13 cellular contexts compared by ENCODE assay signal in genomic region chr7:79506481-79506880, GRCh38. TPM values are rescaled to one million over a fixed set of nuclear protein-coding genes. Genes with fewer than 3 reads are reported as not detected.
DNase-seq lines count a peak whose midpoint lies in the region; ATAC-seq and TF ChIP-seq lines count a peak whose summit lies in the region.
"Had no signal": no experiment of that assay in that cellular context is flagged by ENCODE, and none has a peak within 500 bp of the region (broad histone marks: within the 10 kb centered on the region; RNA-seq: fewer than 3 reads in every experiment).

No MANE protein-coding gene starts in this region.

- DNase-seq in EL (peak; percentile 85), M059J (ENCODE audit: low read depth) (peak; percentile 74), fibroblast of the aortic adventitia (ENCODE audit: low read depth) (peak; percentile 63), non-pigmented ciliary epithelial cell (ENCODE audit: low read depth) (peak; percentile 37), CD1c-positive myeloid dendritic cell (ENCODE audit: extremely low spot score) (no peak), NCI-H748 treated with DMSO at 0.1 percent for 48 hours (lab: John Stamatoyannopoulos, UW) (no peak), SIG-M5 treated with dmso at 0.1 percent for 504 hours (lab: John Stamatoyannopoulos, UW; ENCODE audit: unreplicated experiment) (no peak)
- no peak for DNase-seq in stimulated activated naive B cell treated with anti-CD40 and anti-IgM and Interleukin-4, amounts not matched to agents 10 μg/mL and 1 μg/mL and 100 μg/mL, for 72 hours
- DNase-seq: colonic mucosa; lower lobe of right lung; stimulated activated naive CD4-positive, alpha-beta T cell treated with Interleukin-2 at 50 U/mL for 16 hours had no signal

- H3K27ac Mint-ChIP-seq in stimulated activated naive B cell treated with anti-CD40 and anti-IgM and Interleukin-4, amounts not matched to agents 10 μg/mL and 1 μg/mL and 100 μg/mL, for 72 hours, result no peak overlapping the region
- H3K27ac Mint-ChIP-seq: activated naive CD4-positive, alpha-beta T cell treated with anti-CD3 and anti-CD28 coated beads, Interleukin-2, amount 50 U/mL, for 24 hours had no signal

- no peak for ATAC-seq in stimulated activated naive B cell treated with anti-CD40 and anti-IgM and Interleukin-4, amounts not matched to agents 10 μg/mL and 1 μg/mL and 100 μg/mL, for 72 hours (replicated peaks)

- H3K4me1 Mint-ChIP-seq in stimulated activated naive B cell treated with anti-CD40 and anti-IgM and Interleukin-4, amounts not matched to agents 10 μg/mL and 1 μg/mL and 100 μg/mL, for 72 hours, result no peaks in the 10 kb centered on the region
- H3K4me1 Mint-ChIP-seq: activated naive CD4-positive, alpha-beta T cell treated with anti-CD3 and anti-CD28 coated beads, Interleukin-2, amount 50 U/mL, for 24 hours had no signal

- no peak overlapping the region for H3K4me3 ChIP-seq in fibroblast of the aortic adventitia (ENCODE audit: low read depth, low read length)
- H3K4me3 ChIP-seq: colonic mucosa, lower lobe of right lung had no signal

- no peaks in the 10 kb centered on the region for H3K27me3 Mint-ChIP-seq in stimulated activated naive B cell treated with anti-CD40 and anti-IgM and Interleukin-4, amounts not matched to agents 10 μg/mL and 1 μg/mL and 100 μg/mL, for 72 hours
- H3K27me3 Mint-ChIP-seq: activated naive CD4-positive, alpha-beta T cell treated with anti-CD3 and anti-CD28 coated beads, Interleukin-2, amount 50 U/mL, for 24 hours had no signal

- no peaks in the 10 kb centered on the region for H3K36me3 Mint-ChIP-seq in stimulated activated naive B cell treated with anti-CD40 and anti-IgM and Interleukin-4, amounts not matched to agents 10 μg/mL and 1 μg/mL and 100 μg/mL, for 72 hours
- H3K36me3 Mint-ChIP-seq: activated naive CD4-positive, alpha-beta T cell treated with anti-CD3 and anti-CD28 coated beads, Interleukin-2, amount 50 U/mL, for 24 hours had no signal

- H3K4me3 Mint-ChIP-seq in stimulated activated naive B cell treated with anti-CD40 and anti-IgM and Interleukin-4, amounts not matched to agents 10 μg/mL and 1 μg/mL and 100 μg/mL, for 72 hours, result no peak overlapping the region
- H3K4me3 Mint-ChIP-seq: activated naive CD4-positive, alpha-beta T cell treated with anti-CD3 and anti-CD28 coated beads, Interleukin-2, amount 50 U/mL, for 24 hours had no signal

- peaks cover 0 to 3% of the 10 kb centered on the region in 2 donors for H3K9me3 Mint-ChIP-seq in stimulated activated naive B cell treated with anti-CD40 and anti-IgM and Interleukin-4, amounts not matched to agents 10 μg/mL and 1 μg/mL and 100 μg/mL, for 72 hours

- no peak for TF ChIP-seq CTCF in fibroblast of the aortic adventitia (IDR thresholded peaks at IDR 0.05; ENCODE audit: insufficient read depth, low read length)

RNA-seq across cellular contexts. Expression of gene MAGI2, which starts 53.0 kb away (rescaled TPM):
- 0.57 and 1.2 TPM in 2 replicates for total RNA-seq in M059J (2014; rRNA removed; shearing (Covaris generic))
- 16.1 and 25.5 TPM in 2 replicates for total RNA-seq in fibroblast of the aortic adventitia (ENCODE audit: low replicate concordance)
- total RNA-seq: T-helper 2 cell treated with Interferon-gamma antibody and Interleukin-4, amounts not matched to agents 100 ng/mL and 5 ng/mL, for 36 hours had no signal

Comparison
In these comparisons a context has a peak if more than half of its experiments do, and no peak if none do; other contexts are left out.
1. DNase-seq: peak in EL (single experiment), M059J (single experiment), fibroblast of the aortic adventitia (single experiment) and non-pigmented ciliary epithelial cell (single experiment); none in CD1c-positive myeloid dendritic cell (single experiment), NCI-H748 treated with DMSO at 0.1 percent for 48 hours (single experiment), stimulated activated naive B cell treated with anti-CD40 and anti-IgM and Interleukin-4, amounts not matched to agents 10 μg/mL and 1 μg/mL and 100 μg/mL, for 72 hours (single experiment) and SIG-M5 treated with dmso at 0.1 percent for 504 hours (single experiment).